In the genomic region with DNA sequence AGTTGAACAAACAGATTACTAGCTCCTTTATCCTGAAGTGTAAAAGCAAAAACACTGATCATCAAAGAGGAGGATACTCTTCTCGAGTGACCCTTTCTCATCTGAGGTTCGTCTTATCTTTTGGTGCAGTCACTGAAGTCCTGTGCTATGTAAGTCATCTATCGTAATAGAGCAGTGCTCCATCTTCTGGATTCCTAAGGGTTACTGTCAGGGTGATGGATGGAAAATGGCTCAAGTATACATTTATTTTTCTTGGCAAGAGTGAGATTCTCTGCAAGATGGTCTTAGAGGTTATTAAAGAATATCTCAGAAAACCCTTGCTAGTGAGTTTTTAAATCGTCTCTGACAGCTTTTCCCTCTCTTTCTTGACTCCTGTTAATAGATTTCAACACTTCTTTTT, we compare ENCODE assay signal across 16 cellular contexts.
DNase-seq lines count a peak whose midpoint lies in the region.
"Had no signal": no experiment of that assay in that cellular context is flagged by ENCODE, and none has a peak within 500 bp of the region (broad histone marks: within the 10 kb centered on the region; RNA-seq: fewer than 3 reads in every experiment).

No MANE protein-coding gene starts in this region.

- DNase-seq in NCI-H446 treated with DMSO at 0.1 percent for 48 hours (lab: John Stamatoyannopoulos, UW) (peak; percentile 7), NCI-H446 (lab: John Stamatoyannopoulos, UW) (no peak), OCI-M1 (lab: John Stamatoyannopoulos, UW) (peak; percentile 36), left kidney (ENCODE audit: low read depth, low spot score) (peak; percentile 12), NCI-H526 (lab: John Stamatoyannopoulos, UW) (no peak)
- DNase-seq in activated CD8-positive, alpha-beta memory T cell treated with anti-CD3 and anti-CD28 coated beads, Interleukin-2, amount 50 U/mL, for 4 hours: no peak
- DNase-seq: Caco-2; CD4-positive, CD25-positive, alpha-beta regulatory T cell; CD8-positive, alpha-beta T cell; DMS153; DMS79; EL; GDM1; GM23248; H7; HCEC 1CT had no signal

Comparison
In these comparisons a context has a peak if more than half of its experiments do, and no peak if none do; other contexts are left out.
1. DNase-seq: peak in NCI-H446 treated with DMSO at 0.1 percent for 48 hours (single experiment), OCI-M1 (single experiment) and left kidney (single experiment); none in NCI-H446 (0 of 2), activated CD8-positive, alpha-beta memory T cell treated with anti-CD3 and anti-CD28 coated beads, Interleukin-2, amount 50 U/mL, for 4 hours (single experiment) and NCI-H526 (0 of 2).